Comparison of ENCODE assay signal across 8 cellular contexts in genomic region chr17:36600936-36601302, GRCh38. TPM values are rescaled to one million over a fixed set of nuclear protein-coding genes. Genes with fewer than 3 reads are reported as not detected.
DNase-seq lines count a peak whose midpoint lies in the region; ATAC-seq, FAIRE-seq and TF ChIP-seq lines count a peak whose summit lies in the region.

No MANE protein-coding gene starts in this region.

- H3K79me2 ChIP-seq in OCI-LY3 (ENCODE audit: low read length) (peaks cover 45% of the 10 kb centered on the region), H1 (ENCODE audit: control insufficient read depth in 1 of 2, insufficient read depth in 2 of 2, low read length in 2 of 2) (peaks cover 2 to 24% of the 10 kb centered on the region in 2 experiments; a peak in 2 of 4 replicates)

- intact Hi-C loops in activated CD4-positive, alpha-beta T cell treated with anti-CD3 and anti-CD28 coated beads for 36 hours (cut with DNase I, micrococcal nuclease), result loop anchor here in 1 of 2 experiments (1.0 to 5.0 kb wide), 9 partner anchors 10 to 1006 kb away; partner anchors contain the start of genes AATF, DHRS11, SYNRG and ZNHIT3
- intact Hi-C loops in left colon (cut with DNase I, micrococcal nuclease), result no loop called here

- H3K4ac ChIP-seq in H1 (replicated peaks; ENCODE audit: insufficient read length, low read depth, low read length), result no peak overlapping the region

- peaks cover 10% of the 10 kb centered on the region for H3K23me2 ChIP-seq in H1 (ENCODE audit: low read depth, low read length)

- DNase-seq in activated CD4-positive, alpha-beta T cell treated with anti-CD3 and anti-CD28 coated beads for 36 hours, result peak; percentile 61
- DNase-seq in activated CD4-positive, alpha-beta T cell treated with anti-CD3 and anti-CD28 coated beads, Interleukin-2, amount 50 U/mL, for 1 hour, result no peak
- no peak for DNase-seq in H1 (ENCODE audit: low read depth in 1 of 2, low spot score in 2 of 2)
- no peak for DNase-seq in natural killer cell treated with Interleukin-12 subunit alpha and Interleukin-12 subunit beta and Interleukin-15 and Interleukin-18, amount 100 ng/mL, for 72 hours (ENCODE audit: low spot score)
- no peak for DNase-seq in cerebellar nuclear complex (lab: John Stamatoyannopoulos, UW)
- DNase-seq in left colon, result no peak

- H3K36me3 ChIP-seq in OCI-LY3 (replicated peaks; ENCODE audit: low read depth, low read length) (peaks cover 5% of the 10 kb centered on the region), H1 (ENCODE audit: control insufficient read depth in 2 of 4, insufficient read depth in 4 of 4, low read length in 3 of 4) (peaks cover 0 to 2% (median under 1%) of the 10 kb centered on the region in 4 experiments; a peak in 2 of 8 replicates)

- no peaks in the 10 kb centered on the region for H3K27me3 Mint-ChIP-seq in activated CD4-positive, alpha-beta T cell treated with anti-CD3 and anti-CD28 coated beads for 36 hours
- no peaks in the 10 kb centered on the region for H3K27me3 Mint-ChIP-seq in natural killer cell treated with Interleukin-12 subunit alpha and Interleukin-12 subunit beta and Interleukin-15 and Interleukin-18, amount 100 ng/mL, for 72 hours

- H3K9me3 ChIP-seq in OCI-LY3 (ENCODE audit: insufficient read depth, low read length), result no peaks in the 10 kb centered on the region
- no peaks in the 10 kb centered on the region for H3K9me3 ChIP-seq in H1 (ENCODE audit: insufficient read depth in 2 of 2, low read depth in 1 of 2, low read length in 1 of 2)

- H3K36me3 Mint-ChIP-seq in activated CD4-positive, alpha-beta T cell treated with anti-CD3 and anti-CD28 coated beads for 36 hours (ENCODE audit: low read depth), result peaks cover 17% of the 10 kb centered on the region
- peaks cover 6% of the 10 kb centered on the region for H3K36me3 Mint-ChIP-seq in natural killer cell treated with Interleukin-12 subunit alpha and Interleukin-12 subunit beta and Interleukin-15 and Interleukin-18, amount 100 ng/mL, for 72 hours

- H3K18ac ChIP-seq in H1 (ENCODE audit: extremely low read depth, low read length), result peak overlapping the region; percentile 86

- H2BK15ac ChIP-seq in H1 (ENCODE audit: low read length), result no peak overlapping the region

- no peak overlapping the region for H2BK20ac ChIP-seq in H1 (ENCODE audit: low read length)

- WGBS in H1 (ENCODE audit: extremely low coverage in 1 of 2, insufficient coverage in 1 of 2, insufficient read length in 1 of 2, insufficient replicate concordance in 2 of 2, low coverage in 1 of 2, low lambda C conversion rate in 2 of 2, missing lambda C conversion rate in 1 of 2), 2 experiments, result 20% methylated on average over 10 of the region's 10 CpGs; no CpG with 5 or more reads in 1 of the 2 experiments

- H2BK5ac ChIP-seq in H1 (ENCODE audit: low read depth, low read length), result peak overlapping the region; percentile 95

- H3K27ac ChIP-seq in OCI-LY3 (ENCODE audit: low read length) (peak overlapping the region; percentile 29), H1 (ENCODE audit: low read depth, low read length) (peak overlapping the region; percentile 34; the same call in 1 of the 2 replicates)

- no peak overlapping the region for H3K14ac ChIP-seq in H1 (ENCODE audit: insufficient read length)

- H2AK5ac ChIP-seq in H1 (ENCODE audit: low read depth, low read length), result no peak overlapping the region

- peaks cover 7% of the 10 kb centered on the region for H3K4me1 ChIP-seq in OCI-LY3 (ENCODE audit: low read length)
- H3K4me1 ChIP-seq in H1 (replicated peaks in 1 of 4; ENCODE audit: control insufficient read depth in 3 of 4, insufficient read depth in 4 of 4, low read length in 3 of 4), result peaks cover 3 to 15% (median 9%) of the 10 kb centered on the region in 4 experiments

- H2BK12ac ChIP-seq in H1 (ENCODE audit: low read depth, low read length), result peak overlapping the region; percentile 81

- CTCF ChIA-PET in activated CD4-positive, alpha-beta T cell treated with anti-CD3 and anti-CD28 coated beads for 36 hours (lab: Charles Lee), result interaction anchor here (0.8 to 3.9 kb wide), 6 partner anchors 8 to 792 kb away, joined by 3 to 41 read pairs (median 17); partner anchors contain the start of genes DHRS11 and GGNBP2
- CTCF ChIA-PET in H1 (lab: Charles Lee; ENCODE audit: partially characterized antibody), result interaction anchor here (0.7 to 5.6 kb wide), 9 partner anchors 14 to 106 kb away, joined by 3 to 84 read pairs (median 5); partner anchors contain the start of genes MYO19 and PIGW

- H4K8ac ChIP-seq in H1 (ENCODE audit: extremely low read depth, insufficient read depth, low read length), result peak overlapping the region; percentile 66; the same call in 1 of the 2 replicates

- H3K23ac ChIP-seq in H1 (ENCODE audit: insufficient read length), result no peak overlapping the region

- peaks cover 5% of the 10 kb centered on the region for H4K20me1 ChIP-seq in OCI-LY3 (ENCODE audit: insufficient read depth, low read length)
- peaks cover 2 to 5% of the 10 kb centered on the region in 2 experiments for H4K20me1 ChIP-seq in H1 (replicated peaks in 1 of 2; ENCODE audit: control insufficient read depth in 1 of 2, insufficient read depth in 2 of 2, low read length in 2 of 2)

- peak overlapping the region; percentile 48 for H3K56ac ChIP-seq in H1 (replicated peaks; ENCODE audit: insufficient read length, low read depth, low read length)

- H4K5ac ChIP-seq in H1 (ENCODE audit: insufficient read length, low read depth, low read length), result peak overlapping the region; percentile 20

- H3K9me3 Mint-ChIP-seq in activated CD4-positive, alpha-beta T cell treated with anti-CD3 and anti-CD28 coated beads for 36 hours (ENCODE audit: low read depth), result no peaks in the 10 kb centered on the region
- no peaks in the 10 kb centered on the region for H3K9me3 Mint-ChIP-seq in natural killer cell treated with Interleukin-12 subunit alpha and Interleukin-12 subunit beta and Interleukin-15 and Interleukin-18, amount 100 ng/mL, for 72 hours

- H3K9ac ChIP-seq in OCI-LY3 (ENCODE audit: low read length) (peak overlapping the region; percentile 84), H1 (replicated peaks in 1 of 4; ENCODE audit: extremely low read depth in 1 of 4, low read depth in 3 of 4, low read length in 3 of 4) (peak overlapping the region in 3 of 4 experiments; percentile 15 to 79 (median 43); a peak in 5 of 7 replicates)

- H3K4me1 Mint-ChIP-seq in activated CD4-positive, alpha-beta T cell treated with anti-CD3 and anti-CD28 coated beads for 36 hours, result peaks cover 31% of the 10 kb centered on the region
- peaks cover 31 to 35% of the 10 kb centered on the region in 2 donors for H3K4me1 Mint-ChIP-seq in natural killer cell treated with Interleukin-12 subunit alpha and Interleukin-12 subunit beta and Interleukin-15 and Interleukin-18, amount 100 ng/mL, for 72 hours (ENCODE audit: low read depth in 2 of 2)

- POLR2A ChIA-PET in activated CD4-positive, alpha-beta T cell treated with anti-CD3 and anti-CD28 coated beads for 36 hours (lab: Charles Lee), result interaction anchor here (1.3 to 1.9 kb wide), 4 partner anchors 8 to 66 kb away, joined by 3 to 11 read pairs (median 8); partner anchors contain the start of genes MYO19 and PIGW
- POLR2A ChIA-PET in H1 (lab: Charles Lee; ENCODE audit: partially characterized antibody), result interaction anchor here (0.6 to 5.0 kb wide), 13 partner anchors 9 to 1008 kb away, joined by 3 to 55 read pairs (median 3); partner anchors contain the start of genes DHRS11 and SYNRG

- H3K4me3 ChIP-seq in OCI-LY3 (ENCODE audit: low read length) (peak overlapping the region; percentile 94), H1 (ENCODE audit: extremely low read depth in 1 of 4, insufficient read depth in 2 of 4, low read depth in 3 of 4, low read length in 4 of 4) (peak overlapping the region; percentile 75 to 94 (median 86))

- TF ChIP-seq CTCF in OCI-LY3 (IDR thresholded peaks at IDR 0.05; ENCODE audit: low read depth, low read length) (no peak), H1 (IDR thresholded peaks at IDR 0.05; ENCODE audit: control extremely low read depth in 1 of 3, insufficient read depth in 1 of 3, low read depth in 1 of 3, low read length in 3 of 3) (no peak)

- H2AFZ ChIP-seq in OCI-LY3 (ENCODE audit: low read depth, low read length), result peak overlapping the region; percentile 85
- no peak overlapping the region for H2AFZ ChIP-seq in H1 (ENCODE audit: low read length)

- no peak for TF ChIP-seq RAD21 in H1 (IDR thresholded peaks at IDR 0.05 in 1 of 2, conservative IDR thresholded peaks at IDR 0.05 in 1 of 2; ENCODE audit: low read depth in 2 of 2, low read length in 2 of 2)

- no peak overlapping the region for H2BK120ac ChIP-seq in H1 (replicated peaks; ENCODE audit: low read depth, low read length)

- H3K4me2 ChIP-seq in OCI-LY3 (ENCODE audit: low read length) (peak overlapping the region; percentile 95), H1 (ENCODE audit: insufficient read depth in 1 of 2, low read depth in 2 of 2, low read length in 2 of 2) (peak overlapping the region; percentile 91 to 95)

- peak overlapping the region; percentile 92 for H3K27ac Mint-ChIP-seq in activated CD4-positive, alpha-beta T cell treated with anti-CD3 and anti-CD28 coated beads for 36 hours
- H3K27ac Mint-ChIP-seq in natural killer cell treated with Interleukin-12 subunit alpha and Interleukin-12 subunit beta and Interleukin-15 and Interleukin-18, amount 100 ng/mL, for 72 hours, result peak overlapping the region; percentile 80 to 85

- ATAC-seq in activated CD4-positive, alpha-beta T cell treated with anti-CD3 and anti-CD28 coated beads for 36 hours, result peak; percentile 31
- ATAC-seq in natural killer cell treated with Interleukin-12 subunit alpha and Interleukin-12 subunit beta and Interleukin-15 and Interleukin-18, amount 100 ng/mL, for 72 hours, result no peak
- no peak for ATAC-seq in left colon
- ATAC-seq in GM18858 (IDR thresholded peaks at IDR 0.05; ENCODE audit: unreplicated experiment), result no peak

- H3K79me1 ChIP-seq in H1 (ENCODE audit: low read depth, low read length), result peaks cover 6% of the 10 kb centered on the region

- FAIRE-seq in H1 (lab: Jason Lieb, UNC), result no peak

- no peak overlapping the region for H4K91ac ChIP-seq in H1 (replicated peaks; ENCODE audit: insufficient read length, low read length)

- no peak for TF ChIP-seq EP300 in H1 (IDR thresholded peaks at IDR 0.05; ENCODE audit: borderline replicate concordance in 1 of 2, low read depth in 2 of 2, low read length in 2 of 2)

- no peaks in the 10 kb centered on the region for H3K27me3 ChIP-seq in OCI-LY3 (ENCODE audit: low read depth, low read length)
- H3K27me3 ChIP-seq in H1 (replicated peaks in 1 of 4; ENCODE audit: control insufficient read depth in 3 of 4, extremely low read depth in 1 of 4, insufficient read depth in 3 of 4, low read length in 3 of 4), result no peaks in the 10 kb centered on the region

- H3K4me3 Mint-ChIP-seq in activated CD4-positive, alpha-beta T cell treated with anti-CD3 and anti-CD28 coated beads for 36 hours, result peak overlapping the region; percentile 89
- peak overlapping the region; percentile 87 for H3K4me3 Mint-ChIP-seq in natural killer cell treated with Interleukin-12 subunit alpha and Interleukin-12 subunit beta and Interleukin-15 and Interleukin-18, amount 100 ng/mL, for 72 hours

- no peak for TF ChIP-seq POLR2A in H1 (IDR thresholded peaks at IDR 0.05; ENCODE audit: control extremely low read depth in 1 of 2, low read depth in 2 of 2, low read length in 2 of 2)

RNA-seq across cellular contexts. Expression of gene MRM1, which starts 0.5 kb away (rescaled TPM):
- total RNA-seq in activated CD4-positive, alpha-beta T cell treated with anti-CD3 and anti-CD28 coated beads for 36 hours, result 10 to 100 TPM; 14.3 to 16.4 TPM
- total RNA-seq in H1 (2021; fragmentation: NEBNext Ultra II Directional; extraction: Animal tissue kit (Norgen Biotek cat#: 25700)), result 11.2 and 11.7 TPM in 2 replicates
- polyA plus RNA-seq in H1 (2011; rRNA removed), result 9.9 and 15.1 TPM in 2 replicates
- 12.8 TPM for polyA plus RNA-seq in H1 (2011; cell fraction: cytosol; rRNA removed)
- polyA plus RNA-seq in H1 (2011; cell fraction: nucleus; rRNA removed), result 16.9 TPM
- polyA plus RNA-seq in H1 (2012, experiment 1 of 2), result 6.4 to 10.6 TPM (median 9.8 TPM) in 4 replicates
- polyA plus RNA-seq in H1 (2012, experiment 2 of 2), result 7.2 TPM
- 5.2 TPM for polyA plus RNA-seq in H1 (2013, experiment 1 of 2)
- 4.4 TPM for polyA plus RNA-seq in H1 (2013, experiment 2 of 2)
- polyA minus RNA-seq in H1 (2011; rRNA and poly(A)+ RNA removed), result 2.0 and 3.7 TPM in 2 replicates
- 7.6 TPM for polyA minus RNA-seq in H1 (2011; cell fraction: cytosol; rRNA and poly(A)+ RNA removed)
- 9.8 TPM for polyA minus RNA-seq in H1 (2011; cell fraction: nucleus; rRNA and poly(A)+ RNA removed)
- 10 to 100 TPM; 10.5 to 22.6 TPM for total RNA-seq in natural killer cell treated with Interleukin-12 subunit alpha and Interleukin-12 subunit beta and Interleukin-15 and Interleukin-18, amount 100 ng/mL, for 72 hours
- 10 to 100 TPM in 1 of 2 donors, 1 to 10 TPM in 1; 7.6 to 10.2 TPM for total RNA-seq in left colon

RNA-seq across cellular contexts. Expression of gene DHRS11, which starts 9.2 kb away (rescaled TPM):
- total RNA-seq in activated CD4-positive, alpha-beta T cell treated with anti-CD3 and anti-CD28 coated beads for 36 hours, result 10 to 100 TPM in 1 of 2 experiments, 1 to 10 TPM in 1; 9.2 to 10.2 TPM
- total RNA-seq in H1 (2021; fragmentation: NEBNext Ultra II Directional; extraction: Animal tissue kit (Norgen Biotek cat#: 25700)), result 25.1 and 29.5 TPM in 2 replicates
- 63.3 and 76.9 TPM in 2 replicates for polyA plus RNA-seq in H1 (2011; rRNA removed)
- polyA plus RNA-seq in H1 (2011; cell fraction: cytosol; rRNA removed), result 70.7 TPM
- polyA plus RNA-seq in H1 (2011; cell fraction: nucleus; rRNA removed), result 88.3 TPM
- 39.9 to 47.2 TPM (median 45.3 TPM) in 4 replicates for polyA plus RNA-seq in H1 (2012, experiment 1 of 2)
- polyA plus RNA-seq in H1 (2012, experiment 2 of 2), result 43.6 TPM
- polyA plus RNA-seq in H1 (2013, experiment 1 of 2), result 27.8 TPM
- 25.4 TPM for polyA plus RNA-seq in H1 (2013, experiment 2 of 2)
- 60.4 TPM in 2 replicates for polyA minus RNA-seq in H1 (2011; rRNA and poly(A)+ RNA removed)
- 28.9 TPM for polyA minus RNA-seq in H1 (2011; cell fraction: cytosol; rRNA and poly(A)+ RNA removed)
- 26.5 TPM for polyA minus RNA-seq in H1 (2011; cell fraction: nucleus; rRNA and poly(A)+ RNA removed)
- 10 to 100 TPM in 1 of 2 donors, 1 to 10 TPM in 1; 5.2 to 16.8 TPM for total RNA-seq in natural killer cell treated with Interleukin-12 subunit alpha and Interleukin-12 subunit beta and Interleukin-15 and Interleukin-18, amount 100 ng/mL, for 72 hours
- total RNA-seq in left colon, result 100 to 1,000 TPM; 221 to 249 TPM

RNA-seq across cellular contexts. Expression of gene GGNBP2, which starts 56.2 kb away (rescaled TPM):
- total RNA-seq in activated CD4-positive, alpha-beta T cell treated with anti-CD3 and anti-CD28 coated beads for 36 hours, result 10 to 100 TPM; 75.2 to 81.4 TPM
- 35.1 and 35.8 TPM in 2 replicates for total RNA-seq in H1 (2021; fragmentation: NEBNext Ultra II Directional; extraction: Animal tissue kit (Norgen Biotek cat#: 25700))
- 29.2 and 29.7 TPM in 2 replicates for polyA plus RNA-seq in H1 (2011; rRNA removed)
- 39.6 TPM for polyA plus RNA-seq in H1 (2011; cell fraction: cytosol; rRNA removed)
- polyA plus RNA-seq in H1 (2011; cell fraction: nucleus; rRNA removed), result 39.0 TPM
- 30.6 to 40.3 TPM (median 34.1 TPM) in 4 replicates for polyA plus RNA-seq in H1 (2012, experiment 1 of 2)
- polyA plus RNA-seq in H1 (2012, experiment 2 of 2), result 3.3 TPM
- polyA plus RNA-seq in H1 (2013, experiment 1 of 2), result 35.1 TPM
- 34.0 TPM for polyA plus RNA-seq in H1 (2013, experiment 2 of 2)
- 81.9 and 84.1 TPM in 2 replicates for polyA minus RNA-seq in H1 (2011; rRNA and poly(A)+ RNA removed)
- 16.6 TPM for polyA minus RNA-seq in H1 (2011; cell fraction: cytosol; rRNA and poly(A)+ RNA removed)
- 43.9 TPM for polyA minus RNA-seq in H1 (2011; cell fraction: nucleus; rRNA and poly(A)+ RNA removed)
- total RNA-seq in natural killer cell treated with Interleukin-12 subunit alpha and Interleukin-12 subunit beta and Interleukin-15 and Interleukin-18, amount 100 ng/mL, for 72 hours, result 100 to 1,000 TPM; 128 to 130 TPM
- 10 to 100 TPM; 76.4 to 86.7 TPM for total RNA-seq in left colon
